Comparison of ENCODE assay signal across 13 cellular contexts in genomic region chr3:34077796-34078195, GRCh38.
DNase-seq lines count a peak whose midpoint lies in the region; ATAC-seq and TF ChIP-seq lines count a peak whose summit lies in the region.
"Had no signal": no experiment of that assay in that cellular context is flagged by ENCODE, and none has a peak within 500 bp of the region (broad histone marks: within the 10 kb centered on the region; RNA-seq: fewer than 3 reads in every experiment).

No MANE protein-coding gene starts in this region.

- H3K4me3 ChIP-seq in lower lobe of right lung, result no peak overlapping the region
- H3K4me3 ChIP-seq: SK-N-MC, vagina had no signal

- H3K36me3 ChIP-seq in lower lobe of right lung, result no peaks in the 10 kb centered on the region
- H3K36me3 ChIP-seq: vagina had no signal

- no peaks in the 10 kb centered on the region for H3K36me3 Mint-ChIP-seq in activated T-helper 17 cell treated with anti-CD3 and anti-CD28 coated beads, Interleukin-2, amount 50 U/mL, for 72 hours (ENCODE audit: low read depth)

- no peak overlapping the region for H3K27ac ChIP-seq in lower lobe of right lung
- H3K27ac ChIP-seq: SK-N-MC, vagina had no signal

- no peak overlapping the region for H3K4me3 Mint-ChIP-seq in activated T-helper 17 cell treated with anti-CD3 and anti-CD28 coated beads, Interleukin-2, amount 50 U/mL, for 72 hours
- H3K4me3 Mint-ChIP-seq: activated naive CD8-positive, alpha-beta T cell treated with anti-CD3 and anti-CD28 coated beads, Interleukin-2, amount 50 U/mL, for 24 hours had no signal

- H3K9me3 Mint-ChIP-seq in activated T-helper 17 cell treated with anti-CD3 and anti-CD28 coated beads, Interleukin-2, amount 50 U/mL, for 72 hours, result no peaks in the 10 kb centered on the region
- H3K9me3 Mint-ChIP-seq: activated naive CD8-positive, alpha-beta T cell treated with anti-CD3 and anti-CD28 coated beads, Interleukin-2, amount 50 U/mL, for 24 hours had no signal

- no peak for TF ChIP-seq CTCF in lower lobe of right lung (IDR thresholded peaks at IDR 0.05)

- intact Hi-C loops in lower lobe of right lung (cut with DNase I), result no loop called here

- H3K9me3 ChIP-seq in lower lobe of right lung, result no peaks in the 10 kb centered on the region
- H3K9me3 ChIP-seq: vagina had no signal

- peak; percentile 11 for DNase-seq in iPS-NIHi11 (ENCODE audit: low spot score)
- no peak for DNase-seq in lower lobe of right lung
- no peak for DNase-seq in NCI-H1694 (lab: John Stamatoyannopoulos, UW)
- no peak for DNase-seq in stimulated activated CD4-positive, alpha-beta T cell treated with anti-CD3 and anti-CD28 coated beads, Interleukin-1b, Interleukin-23, amount 100 ng/mL, for 48 hours
- DNase-seq: activated naive CD8-positive, alpha-beta T cell treated with anti-CD3 and anti-CD28 coated beads, Interleukin-2, amount 50 U/mL, for 24 hours; hypothalamus had no signal

- H3K4me1 ChIP-seq in lower lobe of right lung, result no peaks in the 10 kb centered on the region
- H3K4me1 ChIP-seq: vagina had no signal

- H3K4me1 Mint-ChIP-seq in activated T-helper 17 cell treated with anti-CD3 and anti-CD28 coated beads, Interleukin-2, amount 50 U/mL, for 72 hours, result no peaks in the 10 kb centered on the region
- H3K4me1 Mint-ChIP-seq: activated naive CD8-positive, alpha-beta T cell treated with anti-CD3 and anti-CD28 coated beads, Interleukin-2, amount 50 U/mL, for 24 hours had no signal

- no peak overlapping the region for H3K27ac Mint-ChIP-seq in activated T-helper 17 cell treated with anti-CD3 and anti-CD28 coated beads, Interleukin-2, amount 50 U/mL, for 72 hours
- H3K27ac Mint-ChIP-seq: activated naive CD8-positive, alpha-beta T cell treated with anti-CD3 and anti-CD28 coated beads, Interleukin-2, amount 50 U/mL, for 24 hours had no signal

- H3K27me3 Mint-ChIP-seq in activated T-helper 17 cell treated with anti-CD3 and anti-CD28 coated beads, Interleukin-2, amount 50 U/mL, for 72 hours, result peaks cover 4% of the 10 kb centered on the region
- H3K27me3 Mint-ChIP-seq: activated naive CD8-positive, alpha-beta T cell treated with anti-CD3 and anti-CD28 coated beads, Interleukin-2, amount 50 U/mL, for 24 hours had no signal

- no peaks in the 10 kb centered on the region for H3K27me3 ChIP-seq in lower lobe of right lung (ENCODE audit: low read depth)
- H3K27me3 ChIP-seq: vagina had no signal

- ATAC-seq in GM18517 (IDR thresholded peaks at IDR 0.05; ENCODE audit: unreplicated experiment), result peak; percentile 85
- peak; percentile 79 for ATAC-seq in GM21576 (IDR thresholded peaks at IDR 0.05; ENCODE audit: unreplicated experiment)
- peak; percentile 66 for ATAC-seq in HG03354 (IDR thresholded peaks at IDR 0.05; ENCODE audit: poor library complexity, severe bottlenecking, unreplicated experiment)
- no peak for ATAC-seq in lower lobe of right lung
- no peak for ATAC-seq in activated T-helper 17 cell treated with anti-CD3 and anti-CD28 coated beads, Interleukin-2, amount 50 U/mL, for 72 hours (replicated peaks)
- ATAC-seq: activated naive CD8-positive, alpha-beta T cell treated with anti-CD3 and anti-CD28 coated beads, Interleukin-2, amount 50 U/mL, for 24 hours; sciatic nerve had no signal

Comparison
In these comparisons a context has a peak if more than half of its experiments do, and no peak if none do; other contexts are left out.
1. ATAC-seq: peak in GM18517 (single experiment), GM21576 (single experiment) and HG03354 (single experiment); none in lower lobe of right lung (0 of 2) and activated T-helper 17 cell treated with anti-CD3 and anti-CD28 coated beads, Interleukin-2, amount 50 U/mL, for 72 hours (single experiment).